8 cellular contexts compared by ENCODE assay signal in genomic region chr3:197736491-197737318, GRCh38. TPM values are rescaled to one million over a fixed set of nuclear protein-coding genes. Genes with fewer than 3 reads are reported as not detected.
A peak's percentile ranks its signal among the peaks of the same experiment; 100 is the strongest.
DNase-seq lines count a peak whose midpoint lies in the region; ATAC-seq and TF ChIP-seq lines count a peak whose summit lies in the region.

Gene RUBCN, minus strand, starts transcription at chr3:197736904. Its CDS starts 185 bp downstream, at chr3:197736719.

- peak; percentile 75 for ATAC-seq in GM19395 (IDR thresholded peaks at IDR 0.05; ENCODE audit: unreplicated experiment)
- peak; percentile 66 for ATAC-seq in HG03558 (IDR thresholded peaks at IDR 0.05; ENCODE audit: extremely low read depth, unreplicated experiment)
- peak; percentile 99 for ATAC-seq in left lung

- peak within 1 kb of the TSS; percentile 94 to 99 for H3K4me3 Mint-ChIP-seq in CD14-positive monocyte
- H3K4me3 Mint-ChIP-seq in dendritic cell treated with granulocyte-macrophage colony-stimulating factor and Interleukin-4, amounts not matched to agents 40 ng/mL and 50 ng/mL, for 4 days = peak within 1 kb of the TSS; percentile 82

- TF ChIP-seq CTCF in CD14-positive monocyte (IDR thresholded peaks at IDR 0.05) (no peak), left lung (IDR thresholded peaks at IDR 0.05) (peak in 1 of 2 donors; percentile 7)

- no peaks in the 10 kb centered on the region for H3K36me3 ChIP-seq in left lung

- H3K4me1 ChIP-seq in left lung = peaks cover 11 to 30% of the 10 kb centered on the region in 2 donors

- peak within 1 kb of the TSS; percentile 96 to 97 for H3K4me3 ChIP-seq in left lung

- intact Hi-C loops in CD14-positive monocyte (cut with micrococcal nuclease) = loop anchor here in 1 of 2 donors (2.0 kb wide), 1 partner anchor 14 kb away; no protein-coding TSS in a partner anchor
- intact Hi-C loops in dendritic cell treated with granulocyte-macrophage colony-stimulating factor and Interleukin-4, amounts not matched to agents 40 ng/mL and 50 ng/mL, for 4 days (cut with micrococcal nuclease) = loop anchor here (1.0 to 5.0 kb wide), 3 partner anchors 13 to 56 kb away; partner anchors contain the start of genes FYTTD1 and LRCH3
- intact Hi-C loops in left lung (cut with DNase I) = no loop called here

- H3K4me1 Mint-ChIP-seq in CD14-positive monocyte = peaks cover 32% of the 10 kb centered on the region
- H3K4me1 Mint-ChIP-seq in dendritic cell treated with granulocyte-macrophage colony-stimulating factor and Interleukin-4, amounts not matched to agents 40 ng/mL and 50 ng/mL, for 4 days (ENCODE audit: low read depth) = peaks cover 46% of the 10 kb centered on the region

- H3K27me3 Mint-ChIP-seq in CD14-positive monocyte (ENCODE audit: low read depth in 3 of 3) = peaks cover 2 to 6% (median 2%) of the 10 kb centered on the region in 3 donors
- H3K27me3 Mint-ChIP-seq in dendritic cell treated with granulocyte-macrophage colony-stimulating factor and Interleukin-4, amounts not matched to agents 40 ng/mL and 50 ng/mL, for 4 days = peaks cover 11% of the 10 kb centered on the region

- peak within 1 kb of the TSS; percentile 89 to 96 (median 91) for H3K27ac Mint-ChIP-seq in CD14-positive monocyte
- H3K27ac Mint-ChIP-seq in dendritic cell treated with granulocyte-macrophage colony-stimulating factor and Interleukin-4, amounts not matched to agents 40 ng/mL and 50 ng/mL, for 4 days = peak within 1 kb of the TSS; percentile 75

- H3K9me3 Mint-ChIP-seq in CD14-positive monocyte = no peaks in the 10 kb centered on the region
- H3K9me3 Mint-ChIP-seq in dendritic cell treated with granulocyte-macrophage colony-stimulating factor and Interleukin-4, amounts not matched to agents 40 ng/mL and 50 ng/mL, for 4 days = no peaks in the 10 kb centered on the region

- no peaks in the 10 kb centered on the region for H3K9me3 ChIP-seq in left lung

- DNase-seq in CD14-positive monocyte (ENCODE audit: low spot score) (peak; percentile 87), NCI-H748 treated with DMSO at 0.1 percent for 48 hours (lab: John Stamatoyannopoulos, UW) (peak; percentile 81), left lung (peak; percentile 97 to 98)
- peak; percentile 80 to 89 for DNase-seq in activated CD4-positive, alpha-beta T cell treated with anti-CD3 and anti-CD28 coated beads, Interleukin-2, amount 50 U/mL, for 24 hours (ENCODE audit: low read depth in 1 of 2, low spot score in 1 of 2)
- DNase-seq in stimulated activated CD4-positive, alpha-beta T cell treated with anti-CD3 and anti-CD28 coated beads, Interleukin-2, amount 100 ng/mL, for 4 hours (ENCODE audit: low read depth) = peak; percentile 83

- peak within 1 kb of the TSS; percentile 82 to 90 for H3K27ac ChIP-seq in left lung

- H3K27me3 ChIP-seq in left lung = no peaks in the 10 kb centered on the region

- peaks cover 6 to 7% of the 10 kb centered on the region in 2 donors for H3K36me3 Mint-ChIP-seq in CD14-positive monocyte
- peaks cover 33% of the 10 kb centered on the region for H3K36me3 Mint-ChIP-seq in dendritic cell treated with granulocyte-macrophage colony-stimulating factor and Interleukin-4, amounts not matched to agents 40 ng/mL and 50 ng/mL, for 4 days (ENCODE audit: low read depth)

RNA-seq across cellular contexts. Expression of gene RUBCN, which starts in this region (rescaled TPM):
- 10 to 100 TPM in 1 of 2 donors, 1 to 10 TPM in 1; 8.6 to 13.5 TPM for polyA plus RNA-seq in CD14-positive monocyte
- total RNA-seq in left lung = 10 to 100 TPM; 32.3 to 33.0 TPM

Comparison
In these comparisons a context has a peak if more than half of its experiments do, and no peak if none do; other contexts are left out.
1. Peak in every context shown above with its lines: DNase-seq, ATAC-seq, H3K4me3 ChIP-seq and H3K27ac ChIP-seq.